ENCODE assay signal across 14 cellular contexts in genomic region chr14:99573436-99574098, GRCh38. TPM values are rescaled to one million over a fixed set of nuclear protein-coding genes. Genes with fewer than 3 reads are reported as not detected.
A peak's percentile ranks its signal among the peaks of the same experiment; 100 is the strongest.
DNase-seq lines count a peak whose midpoint lies in the region; ATAC-seq, FAIRE-seq and TF ChIP-seq lines count a peak whose summit lies in the region.
"Had no signal": no experiment of that assay in that cellular context is flagged by ENCODE, and none has a peak within 500 bp of the region (broad histone marks: within the 10 kb centered on the region; RNA-seq: fewer than 3 reads in every experiment).

No MANE protein-coding gene starts in this region.

- H4K20me1 ChIP-seq in keratinocyte (ENCODE audit: control insufficient read depth, extremely low read depth, insufficient read depth, low read length): peaks cover 3% of the 10 kb centered on the region

- H3K9ac ChIP-seq in keratinocyte (ENCODE audit: control insufficient read depth, extremely low read depth, insufficient read depth, low read length): peak overlapping the region; percentile 60

- intact Hi-C loops in sigmoid colon (cut with DNase I): no loop called here

- no peaks in the 10 kb centered on the region for H3K36me3 Mint-ChIP-seq in HFFc6 (ENCODE audit: low read depth)
- no peaks in the 10 kb centered on the region for H3K36me3 Mint-ChIP-seq in naive thymus-derived CD8-positive, alpha-beta T cell
- H3K36me3 Mint-ChIP-seq: activated naive CD8-positive, alpha-beta T cell treated with anti-CD3 and anti-CD28 coated beads, Interleukin-2, amount 10 ng/mL, durations not matched to agents 7 days and 5 days had no signal

- H2AFZ ChIP-seq in keratinocyte (ENCODE audit: control insufficient read depth, low read length): no peak overlapping the region

- H3K4me1 ChIP-seq in keratinocyte (ENCODE audit: control insufficient read depth, extremely low read depth, insufficient read depth, low read length): peaks cover 44% of the 10 kb centered on the region
- H3K4me1 ChIP-seq in sigmoid colon: peaks cover 0 to 100% (median 99%) of the 10 kb centered on the region in 4 donors

- no peak for FAIRE-seq in keratinocyte (lab: Jason Lieb, UNC)
- FAIRE-seq: frontal cortex, TTC549 had no signal

- peaks cover 96% of the 10 kb centered on the region for H3K79me2 ChIP-seq in keratinocyte (ENCODE audit: control insufficient read depth, insufficient read depth, low read length)

- 77 to 82% methylated on average over 15 of the region's 15 CpGs for WGBS in sigmoid colon, 2 donors

- H3K9me3 ChIP-seq in keratinocyte (ENCODE audit: control insufficient read depth, low read depth, low read length) (no peaks in the 10 kb centered on the region), sigmoid colon (no peaks in the 10 kb centered on the region)
- H3K9me3 ChIP-seq: left lung had no signal

- peaks cover 80% of the 10 kb centered on the region for H3K4me1 Mint-ChIP-seq in HFFc6 (ENCODE audit: low read depth)
- peaks cover 0 to 19% (median 11%) of the 10 kb centered on the region in 4 donors for H3K4me1 Mint-ChIP-seq in naive thymus-derived CD8-positive, alpha-beta T cell

- no peaks in the 10 kb centered on the region for H3K27me3 ChIP-seq in keratinocyte (ENCODE audit: control insufficient read depth, extremely low read depth, insufficient read depth, low read length)
- no peaks in the 10 kb centered on the region for H3K27me3 ChIP-seq in sigmoid colon
- H3K27me3 ChIP-seq: left lung had no signal

- no peak for TF ChIP-seq POLR2A in sigmoid colon (IDR thresholded peaks at IDR 0.05)

- no peaks in the 10 kb centered on the region; the same call in none of the 2 replicates for H3K27me3 Mint-ChIP-seq in HFFc6 (ENCODE audit: insufficient read depth)
- H3K27me3 Mint-ChIP-seq in naive thymus-derived CD8-positive, alpha-beta T cell: no peaks in the 10 kb centered on the region
- H3K27me3 Mint-ChIP-seq: activated naive CD8-positive, alpha-beta T cell treated with anti-CD3 and anti-CD28 coated beads, Interleukin-2, amount 10 ng/mL, durations not matched to agents 7 days and 5 days; stimulated activated naive CD8-positive, alpha-beta T cell treated with anti-CD3 and anti-CD28 coated beads, Interleukin-15, amount 100 ng/mL, for 72 hours had no signal

- H3K27ac Mint-ChIP-seq in HFFc6: peak overlapping the region; percentile 83
- H3K27ac Mint-ChIP-seq in naive thymus-derived CD8-positive, alpha-beta T cell: peak overlapping the region in 2 of 10 donors; percentile 43 to 74
- H3K27ac Mint-ChIP-seq: activated naive CD8-positive, alpha-beta T cell treated with anti-CD3 and anti-CD28 coated beads, Interleukin-2, amount 10 ng/mL, durations not matched to agents 7 days and 5 days; dendritic cell treated with granulocyte-macrophage colony-stimulating factor and Interleukin-4, amounts not matched to agents 40 ng/mL and 50 ng/mL, for 4 days had no signal

- no peak for TF ChIP-seq CTCF in HFFc6 (IDR thresholded peaks at IDR 0.05)
- TF ChIP-seq CTCF in VCaP (conservative IDR thresholded peaks at IDR 0.05): no peak
- TF ChIP-seq CTCF in keratinocyte (optimal IDR thresholded peaks at IDR 0.05 in 1 of 3, IDR thresholded peaks at IDR 0.05 in 1 of 3, conservative IDR thresholded peaks at IDR 0.05 in 1 of 3; ENCODE audit: extremely low read depth in 1 of 3, insufficient read depth in 2 of 3, low read length in 3 of 3): no peak
- no peak for TF ChIP-seq CTCF in sigmoid colon (IDR thresholded peaks at IDR 0.05)

- DNase-seq in HFFc6: no peak
- DNase-seq in keratinocyte (ENCODE audit: low read depth, low spot score): no peak
- no peak for DNase-seq in sigmoid colon
- no peak for DNase-seq in GM19238 (ENCODE audit: insufficient read length, low spot score)
- DNase-seq in amygdala (lab: John Stamatoyannopoulos, UW): no peak
- no peak for DNase-seq in naive thymus-derived CD8-positive, alpha-beta T cell
- no peak for DNase-seq in NCI-H2081 treated with DMSO at 0.1 percent for 48 hours (lab: John Stamatoyannopoulos, UW)
- DNase-seq: activated naive CD8-positive, alpha-beta T cell treated with anti-CD3 and anti-CD28 coated beads, Interleukin-2, amount 10 ng/mL, durations not matched to agents 7 days and 5 days; stimulated activated naive CD8-positive, alpha-beta T cell treated with anti-CD3 and anti-CD28 coated beads, Interleukin-15, amount 100 ng/mL, for 72 hours had no signal

- H3K4me3 ChIP-seq in keratinocyte (ENCODE audit: control insufficient read depth in 2 of 3, extremely low read depth in 1 of 3, insufficient read depth in 2 of 3, low read depth in 1 of 3, low read length in 3 of 3) (no peak overlapping the region), sigmoid colon (no peak overlapping the region)
- H3K4me3 ChIP-seq: left lung had no signal

- ATAC-seq in naive thymus-derived CD8-positive, alpha-beta T cell: no peak
- ATAC-seq: stimulated activated naive CD8-positive, alpha-beta T cell treated with anti-CD3 and anti-CD28 coated beads, Interleukin-15, amount 100 ng/mL, for 72 hours had no signal

- dilution Hi-C loops in keratinocyte (cut with MboI; ENCODE audit: extremely low pct_ligation_motif_present, low sequenced_read_pairs): no loop called here

- H3K4me2 ChIP-seq in keratinocyte (ENCODE audit: control insufficient read depth, extremely low read depth, insufficient read depth, low read depth, low read length): no peak overlapping the region

- H3K36me3 ChIP-seq in keratinocyte (ENCODE audit: control insufficient read depth in 2 of 2, extremely low read depth in 1 of 2, insufficient read depth in 2 of 2, low read length in 2 of 2): no peaks in the 10 kb centered on the region
- no peaks in the 10 kb centered on the region for H3K36me3 ChIP-seq in sigmoid colon
- H3K36me3 ChIP-seq: left lung had no signal

- POLR2A ChIA-PET in naive thymus-derived CD8-positive, alpha-beta T cell (lab: Charles Lee): no interaction called here

- no peaks in the 10 kb centered on the region for H3K9me3 Mint-ChIP-seq in HFFc6
- no peaks in the 10 kb centered on the region for H3K9me3 Mint-ChIP-seq in naive thymus-derived CD8-positive, alpha-beta T cell
- H3K9me3 Mint-ChIP-seq: activated naive CD8-positive, alpha-beta T cell treated with anti-CD3 and anti-CD28 coated beads, Interleukin-2, amount 10 ng/mL, durations not matched to agents 7 days and 5 days; dendritic cell treated with granulocyte-macrophage colony-stimulating factor and Interleukin-4, amounts not matched to agents 40 ng/mL and 50 ng/mL, for 4 days; stimulated activated naive CD8-positive, alpha-beta T cell treated with anti-CD3 and anti-CD28 coated beads, Interleukin-15, amount 100 ng/mL, for 72 hours had no signal

- H3K27ac ChIP-seq in VCaP (peak overlapping the region; percentile 95), keratinocyte (ENCODE audit: control insufficient read depth, insufficient read depth, low read length) (no peak overlapping the region), sigmoid colon (peak overlapping the region; percentile 81 to 94 (median 86))

- peak overlapping the region; percentile 79; the same call in 1 of the 2 replicates for H3K4me3 Mint-ChIP-seq in HFFc6
- no peak overlapping the region for H3K4me3 Mint-ChIP-seq in naive thymus-derived CD8-positive, alpha-beta T cell
- H3K4me3 Mint-ChIP-seq: activated naive CD8-positive, alpha-beta T cell treated with anti-CD3 and anti-CD28 coated beads, Interleukin-2, amount 10 ng/mL, durations not matched to agents 7 days and 5 days; dendritic cell treated with granulocyte-macrophage colony-stimulating factor and Interleukin-4, amounts not matched to agents 40 ng/mL and 50 ng/mL, for 4 days; stimulated activated naive CD8-positive, alpha-beta T cell treated with anti-CD3 and anti-CD28 coated beads, Interleukin-15, amount 100 ng/mL, for 72 hours had no signal

- peaks cover 6% of the 10 kb centered on the region for H3K9me1 ChIP-seq in keratinocyte (ENCODE audit: control insufficient read depth, extremely low read depth, insufficient read depth, low read length)

- TF ChIP-seq EP300 in sigmoid colon (IDR thresholded peaks at IDR 0.05): no peak

RNA-seq across cellular contexts. Expression of gene CCDC85C, which starts 30.4 kb away (rescaled TPM):
- 10 to 100 TPM; 31.3 to 41.4 (median 34.3) TPM for total RNA-seq in HFFc6 (2021; fragmentation: NEBNext Ultra II Directional; extraction: Animal tissue kit (Norgen Biotek cat#: 25700))
- polyA plus RNA-seq in keratinocyte: 13.2 to 20.5 TPM (median 13.9 TPM) in 3 replicates
- polyA plus RNA-seq in keratinocyte (2011; ENCODE audit: low read depth): 11.3 TPM
- polyA plus RNA-seq in keratinocyte (2011; cell fraction: cytosol; rRNA removed): 11.4 and 22.7 TPM in 2 replicates
- 18.7 and 22.5 TPM in 2 replicates for polyA plus RNA-seq in keratinocyte (2011; cell fraction: nucleus; rRNA removed)
- 18.3 and 33.3 TPM in 2 replicates for polyA plus RNA-seq in keratinocyte (2012; ENCODE audit: low replicate concordance)
- polyA minus RNA-seq in keratinocyte: 21.5 to 37.0 TPM (median 30.4 TPM) in 3 replicates
- polyA minus RNA-seq in keratinocyte (2011; cell fraction: cytosol; rRNA and poly(A)+ RNA removed): 44.9 TPM
- 14.4 and 18.8 TPM in 2 replicates for polyA minus RNA-seq in keratinocyte (2011; cell fraction: nucleus; rRNA and poly(A)+ RNA removed)
- total RNA-seq in sigmoid colon: 10 to 100 TPM; 11.4 to 31.9 (median 23.9) TPM
- 10 to 100 TPM; 12.6 to 79.0 (median 49.9) TPM for polyA plus RNA-seq in sigmoid colon
- total RNA-seq in naive thymus-derived CD8-positive, alpha-beta T cell: 10 to 100 TPM in 1 of 2 experiments, 1 to 10 TPM in 1; 9.0 to 10.1 TPM
- 1 to 10 TPM in 2 of 3 donors, under 1 TPM in 1; 0.67 to 1.4 (median 1.3) TPM for polyA plus RNA-seq in naive thymus-derived CD8-positive, alpha-beta T cell
